Comparison of ENCODE assay signal across 9 cellular contexts in the genomic region with DNA sequence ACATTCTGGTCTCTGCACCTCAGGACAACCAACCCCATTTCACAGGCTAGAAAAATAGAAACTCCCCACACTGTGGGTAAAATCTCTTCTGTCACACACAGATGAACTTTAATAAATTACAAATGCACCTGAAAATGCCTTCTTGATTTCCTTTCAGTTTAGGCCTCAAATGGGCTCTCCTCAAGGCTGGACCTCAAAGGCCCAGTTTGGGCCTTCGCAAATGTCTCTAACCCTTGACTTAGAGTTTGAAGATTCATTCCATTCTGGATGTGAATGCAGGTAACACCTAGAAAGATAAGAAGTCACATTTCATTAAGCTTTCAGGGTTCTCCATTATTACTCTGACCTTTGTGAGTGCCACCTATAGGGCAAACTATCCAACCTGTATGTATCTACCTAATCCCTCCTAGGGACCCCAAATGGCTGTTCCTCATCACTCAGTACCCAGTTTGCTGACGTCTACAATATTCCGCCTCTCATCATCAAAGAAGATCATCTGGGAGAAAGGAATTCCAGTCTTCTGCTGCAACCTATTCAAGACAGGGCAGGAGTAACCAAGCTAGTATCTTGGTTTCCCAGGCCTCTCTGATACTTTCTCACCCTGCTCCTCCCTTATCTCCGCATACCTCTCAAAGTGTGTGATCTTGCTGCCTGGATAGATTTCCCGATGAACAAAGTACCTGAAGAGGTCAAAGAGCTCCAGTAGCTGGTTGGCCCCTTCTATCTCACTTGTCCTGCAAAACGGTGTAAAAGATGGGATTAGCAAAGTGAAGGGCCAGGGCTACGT. TPM values are rescaled to one million over a fixed set of nuclear protein-coding genes. Genes with fewer than 3 reads are reported as not detected.
DNase-seq lines count a peak whose midpoint lies in the region; ATAC-seq and TF ChIP-seq lines count a peak whose summit lies in the region.
"Had no signal": no experiment of that assay in that cellular context is flagged by ENCODE, and none has a peak within 500 bp of the region (broad histone marks: within the 10 kb centered on the region; RNA-seq: fewer than 3 reads in every experiment).

No MANE protein-coding gene starts in this region.

- intact Hi-C loops in heart right ventricle (cut with DNase I): no loop called here
- intact Hi-C loops in left ventricle myocardium superior (cut with micrococcal nuclease): no loop called here
- intact Hi-C loops in breast epithelium (cut with DNase I; ENCODE audit: low total_unique reads): no loop called here

- no peak overlapping the region for H2BK12ac ChIP-seq in mesenchymal stem cell (ENCODE audit: low read length in 2 of 2)

- peaks cover 24% of the 10 kb centered on the region for H3K79me1 ChIP-seq in mesenchymal stem cell (replicated peaks; ENCODE audit: low read length, poor library complexity, severe bottlenecking)

- H2BK120ac ChIP-seq in mesenchymal stem cell (ENCODE audit: low read depth, low read length): no peak overlapping the region

- peak overlapping the region; percentile 8 for H2BK15ac ChIP-seq in mesenchymal stem cell (ENCODE audit: low read depth, poor library complexity, severe bottlenecking)

- TF ChIP-seq CTCF in heart right ventricle (IDR thresholded peaks at IDR 0.05) (no peak), breast epithelium (IDR thresholded peaks at IDR 0.05) (no peak), GM10266 (IDR thresholded peaks at IDR 0.05; ENCODE audit: control insufficient read depth, insufficient read depth, low read depth, missing control alignments) (no peak)

- H2AFZ ChIP-seq in mesenchymal stem cell (ENCODE audit: low read depth, low read length): no peak overlapping the region

- H3K36me3 ChIP-seq in heart right ventricle (peaks cover 0 to 49% (median 12%) of the 10 kb centered on the region in 9 donors), breast epithelium (no peaks in the 10 kb centered on the region), mesenchymal stem cell (ENCODE audit: control insufficient read depth in 1 of 2, insufficient read depth in 2 of 2, low read depth in 1 of 2, low read length in 2 of 2) (peaks cover 28 to 57% of the 10 kb centered on the region in 2 experiments), urinary bladder (ENCODE audit: insufficient read depth) (no peaks in the 10 kb centered on the region)

- peak overlapping the region in 1 of 2 experiments; percentile 81 for H3K4ac ChIP-seq in mesenchymal stem cell (ENCODE audit: low read depth in 1 of 2, low read length in 2 of 2)

- H3K9me3 ChIP-seq in heart right ventricle: no peaks in the 10 kb centered on the region
- no peaks in the 10 kb centered on the region for H3K9me3 ChIP-seq in breast epithelium
- no peaks in the 10 kb centered on the region for H3K9me3 ChIP-seq in mesenchymal stem cell (ENCODE audit: control insufficient read depth, low read length)

- peak overlapping the region; percentile 63 for H2AK5ac ChIP-seq in mesenchymal stem cell (ENCODE audit: low read length, severe bottlenecking)

- peak overlapping the region in 1 of 2 experiments; percentile 82 for H3K18ac ChIP-seq in mesenchymal stem cell (ENCODE audit: low read depth in 1 of 2, low read length in 2 of 2)

- no peak overlapping the region for H3K23ac ChIP-seq in mesenchymal stem cell (ENCODE audit: low read length in 2 of 2)

- no peak for TF ChIP-seq POLR2A in breast epithelium (IDR thresholded peaks at IDR 0.05)

- ATAC-seq in heart right ventricle (no peak), left ventricle myocardium superior (no peak)

- H3K4me3 ChIP-seq in heart right ventricle (peak overlapping the region in 9 of 10 donors; percentile 54 to 93 (median 80)), breast epithelium (peak overlapping the region; percentile 75 to 90 (median 76)), mesenchymal stem cell (ENCODE audit: insufficient read depth in 1 of 2, low read depth in 1 of 2, low read length in 2 of 2) (peak overlapping the region in 1 of 2 experiments; percentile 97), urinary bladder (ENCODE audit: low read depth, low read length) (no peak overlapping the region)

- H3K27ac ChIP-seq in heart right ventricle (peak overlapping the region in 9 of 10 donors; percentile 90 to 98 (median 96)), breast epithelium (peak overlapping the region; percentile 97 to 99), mesenchymal stem cell (ENCODE audit: low read length, poor library complexity, severe bottlenecking) (peak overlapping the region; percentile 90), urinary bladder (ENCODE audit: low read depth) (peak overlapping the region; percentile 42)

- DNase-seq in heart right ventricle (no peak), left ventricle myocardium superior (no peak), breast epithelium (ENCODE audit: low spot score in 2 of 2) (no peak), mesenchymal stem cell (no peak), GM10266 (ENCODE audit: extremely low spot score) (no peak), midbrain (lab: John Stamatoyannopoulos, UW) (no peak), cerebellum (ENCODE audit: low spot score) (no peak)

- H4K91ac ChIP-seq in mesenchymal stem cell (ENCODE audit: low read length): no peak overlapping the region

- H4K8ac ChIP-seq in mesenchymal stem cell (ENCODE audit: low read length): peak overlapping the region; percentile 96

- peak overlapping the region; percentile 96 for H3K9ac ChIP-seq in mesenchymal stem cell (ENCODE audit: low read length)

- peak overlapping the region; percentile 59 for H3K4me2 ChIP-seq in mesenchymal stem cell (ENCODE audit: low read length, poor library complexity, severe bottlenecking)

- 86 to 87% methylated on average over 7 of the region's 7 CpGs for WGBS in heart right ventricle, 2 donors
- 90% methylated on average over 7 of the region's 7 CpGs for WGBS in mesenchymal stem cell
- WGBS in urinary bladder: 90% methylated on average over 7 of the region's 7 CpGs

- no peak overlapping the region for H3K14ac ChIP-seq in mesenchymal stem cell (ENCODE audit: low read length in 2 of 2)

- H2BK5ac ChIP-seq in mesenchymal stem cell (ENCODE audit: low read depth, low read length, poor library complexity, severe bottlenecking): peak overlapping the region; percentile 11

- no peaks in the 10 kb centered on the region for H3K27me3 ChIP-seq in heart right ventricle
- no peaks in the 10 kb centered on the region for H3K27me3 ChIP-seq in breast epithelium
- H3K27me3 ChIP-seq in mesenchymal stem cell (ENCODE audit: control insufficient read depth in 1 of 2, insufficient read depth in 1 of 2, low read length in 2 of 2): no peaks in the 10 kb centered on the region

- peaks cover 0 to 42% (median 26%) of the 10 kb centered on the region in 9 donors for H3K4me1 ChIP-seq in heart right ventricle
- peaks cover 0 to 10% of the 10 kb centered on the region in 2 donors for H3K4me1 ChIP-seq in breast epithelium
- peaks cover 15% of the 10 kb centered on the region for H3K4me1 ChIP-seq in mesenchymal stem cell (ENCODE audit: control insufficient read depth, insufficient read depth, low read depth, low read length)
- H3K4me1 ChIP-seq in urinary bladder (ENCODE audit: insufficient read depth): no peaks in the 10 kb centered on the region

RNA-seq across cellular contexts. Expression of a gene that starts 0.8 kb away (rescaled TPM):
- total RNA-seq in heart right ventricle (10 to 100 TPM; 23.4 to 35.3 (median 29.4) TPM), left ventricle myocardium superior (30.1 TPM), breast epithelium (10 to 100 TPM; 66.5 to 88.8 (median 85.0) TPM), urinary bladder (22.5 TPM), cerebellum (26.9 TPM)
- polyA plus RNA-seq in heart right ventricle (10 to 100 TPM; 34.3 to 80.8 TPM), urinary bladder (111 TPM)
- polyA plus RNA-seq in mesenchymal stem cell (2013, experiment 1 of 2): 40.1 TPM
- polyA plus RNA-seq in mesenchymal stem cell (2013, experiment 2 of 2): 38.0 TPM

RNA-seq across cellular contexts. Expression of a gene that starts 1.8 kb away (rescaled TPM):
- total RNA-seq in heart right ventricle (10 to 100 TPM; 13.9 to 22.9 (median 18.9) TPM), left ventricle myocardium superior (15.4 TPM), breast epithelium (10 to 100 TPM; 13.1 to 20.8 (median 17.1) TPM), urinary bladder (15.1 TPM), cerebellum (13.1 TPM)
- polyA plus RNA-seq in heart right ventricle (10 to 100 TPM; 23.0 to 23.5 TPM), urinary bladder (29.1 TPM)
- polyA plus RNA-seq in mesenchymal stem cell (2013, experiment 1 of 2): 24.8 TPM
- polyA plus RNA-seq in mesenchymal stem cell (2013, experiment 2 of 2): 26.3 TPM

RNA-seq across cellular contexts. Expression of a gene that starts 8.6 kb away (rescaled TPM):
- under 1 TPM in 1 of 10 donors, not detected in 9; 0.28 TPM for total RNA-seq in heart right ventricle
- polyA plus RNA-seq in heart right ventricle: under 1 TPM in 1 of 2 donors, not detected in 1; 0.22 TPM
- total RNA-seq in left ventricle myocardium superior: 0.25 TPM
- total RNA-seq in breast epithelium: 1 to 10 TPM in 1 of 3 donors, not detected in 2; 1.3 TPM
- polyA plus RNA-seq in mesenchymal stem cell (2013, experiment 1 of 2): 0.07 TPM
- polyA plus RNA-seq in mesenchymal stem cell (2013, experiment 2 of 2): 0.04 TPM
- total RNA-seq in urinary bladder: 0.26 TPM
- 0.11 TPM for polyA plus RNA-seq in urinary bladder
- total RNA-seq in cerebellum: 0.27 TPM
- total RNA-seq: HT1080 had no signal

RNA-seq across cellular contexts. Expression of a gene that starts 18.1 kb away (rescaled TPM):
- total RNA-seq in heart right ventricle (100 to 1,000 TPM; 178 to 228 (median 199) TPM), left ventricle myocardium superior (225 TPM), breast epithelium (100 to 1,000 TPM; 118 to 165 (median 150) TPM), urinary bladder (73.8 TPM), cerebellum (56.8 TPM)
- polyA plus RNA-seq in heart right ventricle (100 to 1,000 TPM; 154 to 325 TPM), urinary bladder (220 TPM)
- polyA plus RNA-seq in mesenchymal stem cell (2013, experiment 1 of 2): 423 TPM
- polyA plus RNA-seq in mesenchymal stem cell (2013, experiment 2 of 2): 424 TPM

RNA-seq across cellular contexts. Expression of a gene that starts 18.7 kb away (rescaled TPM):
- total RNA-seq in heart right ventricle (10 to 100 TPM; 28.6 to 46.9 (median 33.5) TPM), left ventricle myocardium superior (29.0 TPM), breast epithelium (10 to 100 TPM; 59.3 to 74.6 (median 66.1) TPM), urinary bladder (44.9 TPM), cerebellum (31.0 TPM)
- polyA plus RNA-seq in heart right ventricle (10 to 100 TPM; 26.4 to 27.3 TPM), urinary bladder (63.1 TPM)
- 51.5 TPM for polyA plus RNA-seq in mesenchymal stem cell (2013, experiment 1 of 2)
- polyA plus RNA-seq in mesenchymal stem cell (2013, experiment 2 of 2): 50.5 TPM

Comparison
In these comparisons a context has a peak if more than half of its experiments do, and no peak if none do; other contexts are left out.
1. H3K27ac ChIP-seq: peak in every context shown above with its lines; median percentile 98 in breast epithelium; 96 in heart right ventricle; 90 in mesenchymal stem cell; 42 in urinary bladder.